In genomic region chr16:89198417-89199240, GRCh38 we compare ENCODE assay signal across 16 cellular contexts. TPM values are rescaled to one million over a fixed set of nuclear protein-coding genes. Genes with fewer than 3 reads are reported as not detected.
A peak's percentile ranks its signal among the peaks of the same experiment; 100 is the strongest.
DNase-seq lines count a peak whose midpoint lies in the region; ATAC-seq, FAIRE-seq and TF ChIP-seq lines count a peak whose summit lies in the region.
"Had no signal": no experiment of that assay in that cellular context is flagged by ENCODE, and none has a peak within 500 bp of the region (broad histone marks: within the 10 kb centered on the region; RNA-seq: fewer than 3 reads in every experiment).

No MANE protein-coding gene starts in this region.

- H4K20me1 ChIP-seq in HepG2 (ENCODE audit: insufficient read depth, low read length) = no peaks in the 10 kb centered on the region
- H4K20me1 ChIP-seq in neural progenitor cell (ENCODE audit: low read depth) = peaks cover 19% of the 10 kb centered on the region

- peaks cover 10% of the 10 kb centered on the region for H3K4me1 Mint-ChIP-seq in neural progenitor cell
- peaks cover 5% of the 10 kb centered on the region for H3K4me1 Mint-ChIP-seq in activated CD8-positive, alpha-beta memory T cell treated with anti-CD3 and anti-CD28 coated beads, Interleukin-2, amount 10 ng/mL, durations not matched to agents 7 days and 5 days

- H3K79me2 ChIP-seq in HepG2 (ENCODE audit: insufficient read depth, low read length) = peaks cover 19% of the 10 kb centered on the region
- no peaks in the 10 kb centered on the region for H3K79me2 ChIP-seq in neural progenitor cell (ENCODE audit: low read depth)

- H2AFZ ChIP-seq in HepG2 (ENCODE audit: low read length) (no peak overlapping the region), neural progenitor cell (replicated peaks) (no peak overlapping the region)

- H3K9me3 ChIP-seq in HepG2 (ENCODE audit: low read length) = no peaks in the 10 kb centered on the region
- H3K9me3 ChIP-seq in right lobe of liver = no peaks in the 10 kb centered on the region
- H3K9me3 ChIP-seq in mucosa of descending colon = no peaks in the 10 kb centered on the region
- no peaks in the 10 kb centered on the region for H3K9me3 ChIP-seq in neural progenitor cell (ENCODE audit: low read depth)
- H3K9me3 ChIP-seq: Caco-2, SJSA1 had no signal

- H3K4me2 ChIP-seq in HepG2 (ENCODE audit: low read depth, low read length) (peak overlapping the region; percentile 98), neural progenitor cell (no peak overlapping the region)

- peaks cover 9% of the 10 kb centered on the region for H3K9me3 Mint-ChIP-seq in neural progenitor cell
- peaks cover 4% of the 10 kb centered on the region for H3K9me3 Mint-ChIP-seq in activated CD8-positive, alpha-beta memory T cell treated with anti-CD3 and anti-CD28 coated beads, Interleukin-2, amount 10 ng/mL, durations not matched to agents 7 days and 5 days (ENCODE audit: low read depth)

- H3K4me3 Mint-ChIP-seq in neural progenitor cell = no peak overlapping the region
- H3K4me3 Mint-ChIP-seq in activated CD8-positive, alpha-beta memory T cell treated with anti-CD3 and anti-CD28 coated beads, Interleukin-2, amount 10 ng/mL, durations not matched to agents 7 days and 5 days = no peak overlapping the region

- FAIRE-seq in HepG2 (lab: Jason Lieb, UNC) = no peak
- FAIRE-seq: G401.6 had no signal

- POLR2A ChIA-PET in HepG2 (lab: Yijun Ruan, JAX) = interaction anchor here (0.8 to 4.2 kb wide), 8 partner anchors 7 to 387 kb away, joined by 3 to 44 read pairs (median 7); partner anchors contain the start of genes APRT, CDH15, SPG7 and ZNF778

- ATAC-seq in HepG2 (no peak), right lobe of liver (no peak), mucosa of descending colon (no peak), HG02885 (IDR thresholded peaks at IDR 0.05; ENCODE audit: poor library complexity, unreplicated experiment) (no peak)
- ATAC-seq in activated CD8-positive, alpha-beta memory T cell treated with anti-CD3 and anti-CD28 coated beads, Interleukin-2, amount 10 ng/mL, durations not matched to agents 7 days and 5 days = no peak

- H3K27ac ChIP-seq in HepG2 (ENCODE audit: extremely low read length, insufficient read depth, low read length) (peak overlapping the region; percentile 82), right lobe of liver (no peak overlapping the region), neural progenitor cell (no peak overlapping the region)
- H3K27ac ChIP-seq: SJSA1 had no signal

- no peak for DNase-seq in HepG2 (ENCODE audit: low spot score)
- no peak for DNase-seq in right lobe of liver
- DNase-seq in cerebellum (ENCODE audit: low spot score) = peak; percentile 42
- peak in 2 of 3 donors; percentile 15 to 50 for DNase-seq in mucosa of descending colon
- no peak for DNase-seq in neural progenitor cell (ENCODE audit: low spot score)
- no peak for DNase-seq in activated CD8-positive, alpha-beta memory T cell treated with anti-CD3 and anti-CD28 coated beads, Interleukin-2, amount 10 ng/mL, durations not matched to agents 7 days and 5 days
- DNase-seq in kidney tubule cell (ENCODE audit: low spot score) = no peak
- DNase-seq: DMS79, Kasumi-1, NCI-H2029, NCI-H510A had no signal

- no peak for TF ChIP-seq CTCF in HepG2 (CRISPR knock-in tag; IDR thresholded peaks at IDR 0.05)
- no peak for TF ChIP-seq CTCF in right lobe of liver (IDR thresholded peaks at IDR 0.05)
- TF ChIP-seq CTCF in mucosa of descending colon (IDR thresholded peaks at IDR 0.05) = no peak
- TF ChIP-seq CTCF in neural progenitor cell (IDR thresholded peaks at IDR 0.05) = no peak

- CTCF ChIA-PET in HepG2 (lab: Yijun Ruan, JAX; ENCODE audit: low intra/inter-chr PET ratio, low total read pairs) = no interaction called here
- CTCF ChIA-PET in activated CD8-positive, alpha-beta memory T cell treated with anti-CD3 and anti-CD28 coated beads, Interleukin-2, amount 10 ng/mL, durations not matched to agents 7 days and 5 days (lab: Charles Lee) = no interaction called here

- 85% methylated on average over 18 of the region's 28 CpGs for WGBS in HepG2 (ENCODE audit: low lambda C conversion rate)
- WGBS in right lobe of liver (ENCODE audit: insufficient coverage, low coverage, low lambda C conversion rate, missing lambda C conversion rate) = 91% methylated on average over 6 of the region's 28 CpGs

- no peaks in the 10 kb centered on the region for H3K36me3 Mint-ChIP-seq in neural progenitor cell
- peaks cover 7% of the 10 kb centered on the region for H3K36me3 Mint-ChIP-seq in activated CD8-positive, alpha-beta memory T cell treated with anti-CD3 and anti-CD28 coated beads, Interleukin-2, amount 10 ng/mL, durations not matched to agents 7 days and 5 days

- H3K27me3 Mint-ChIP-seq in neural progenitor cell (ENCODE audit: insufficient read depth, low read depth) = peaks cover 30% of the 10 kb centered on the region
- H3K27me3 Mint-ChIP-seq in activated CD8-positive, alpha-beta memory T cell treated with anti-CD3 and anti-CD28 coated beads, Interleukin-2, amount 10 ng/mL, durations not matched to agents 7 days and 5 days = peaks cover 27% of the 10 kb centered on the region

- H3K4me3 ChIP-seq in HepG2 (replicated peaks in 1 of 3; ENCODE audit: insufficient read depth in 1 of 3, low read depth in 2 of 3, low read length in 3 of 3) (peak overlapping the region in 2 of 3 experiments; percentile 62 to 99; a peak in 3 of 6 replicates), right lobe of liver (no peak overlapping the region), mucosa of descending colon (no peak overlapping the region), neural progenitor cell (no peak overlapping the region)
- H3K4me3 ChIP-seq: SJSA1 had no signal

- no TSS peak for BruUV-seq in HepG2 (replicated peaks; lab: Mats Ljungman, UMichigan)

- no peak for TF ChIP-seq RAD21 in HepG2 (CRISPR knock-in tag; IDR thresholded peaks at IDR 0.05)

- H3K4me1 ChIP-seq in HepG2 (ENCODE audit: insufficient read depth, low read length) (peaks cover 37% of the 10 kb centered on the region), right lobe of liver (peaks cover 0 to 8% (median 0%) of the 10 kb centered on the region in 4 donors), mucosa of descending colon (ENCODE audit: low read depth) (peaks cover 13% of the 10 kb centered on the region), neural progenitor cell (peaks cover 10% of the 10 kb centered on the region)
- H3K4me1 ChIP-seq: SJSA1 had no signal

- peaks cover 17% of the 10 kb centered on the region for H3F3A ChIP-seq in neural progenitor cell (ENCODE audit: low read depth)

- peak overlapping the region; percentile 92 for H3K9ac ChIP-seq in HepG2 (ENCODE audit: insufficient read depth, low read depth, low read length)
- H3K9ac ChIP-seq in neural progenitor cell = no peak overlapping the region

- in situ Hi-C loops in HepG2 (cut with HindIII; ENCODE audit: extremely low pct_ligation_motif_present, low pct_unique_long_range_greater_than_20kb) = no loop called here

- TF ChIP-seq EP300 in HepG2 (IDR thresholded peaks at IDR 0.05; ENCODE audit: low read depth in 2 of 2, low read length in 2 of 2) (no peak), HepG2 (CRISPR knock-in tag; IDR thresholded peaks at IDR 0.05; ENCODE audit: borderline replicate concordance) (no peak)

- intact Hi-C loops in HepG2 (cut with micrococcal nuclease; ENCODE audit: unreplicated experiment) = no loop called here
- intact Hi-C loops in right lobe of liver (cut with DNase I) = no loop called here
- intact Hi-C loops in mucosa of descending colon (cut with DNase I, micrococcal nuclease) = no loop called here

- no peaks in the 10 kb centered on the region; a peak in 1 of 5 replicates for H3K27me3 ChIP-seq in HepG2 (ENCODE audit: control insufficient read depth in 1 of 2, insufficient read depth in 2 of 2, low read length in 2 of 2)
- H3K27me3 ChIP-seq in right lobe of liver = peaks cover 0 to 11% of the 10 kb centered on the region in 2 donors
- H3K27me3 ChIP-seq in neural progenitor cell = peaks cover 85% of the 10 kb centered on the region

- no peak; a peak in 1 of 4 replicates for TF ChIP-seq POLR2A in HepG2 (IDR thresholded peaks at IDR 0.05; ENCODE audit: insufficient read depth in 1 of 2, low read depth in 2 of 2, low read length in 2 of 2)
- TF ChIP-seq POLR2A in right lobe of liver (IDR thresholded peaks at IDR 0.05) = no peak

- no peak overlapping the region for H3K27ac Mint-ChIP-seq in neural progenitor cell
- H3K27ac Mint-ChIP-seq in activated CD8-positive, alpha-beta memory T cell treated with anti-CD3 and anti-CD28 coated beads, Interleukin-2, amount 10 ng/mL, durations not matched to agents 7 days and 5 days = no peak overlapping the region

- H3K36me3 ChIP-seq in HepG2 (replicated peaks in 1 of 2; ENCODE audit: control insufficient read depth in 1 of 2, insufficient read depth in 2 of 2, low read length in 2 of 2) = peaks cover 0 to 3% of the 10 kb centered on the region in 2 experiments; a peak in 1 of 5 replicates
- no peaks in the 10 kb centered on the region for H3K36me3 ChIP-seq in right lobe of liver
- no peaks in the 10 kb centered on the region for H3K36me3 ChIP-seq in mucosa of descending colon (ENCODE audit: low read depth)
- H3K36me3 ChIP-seq in neural progenitor cell = no peaks in the 10 kb centered on the region
- H3K36me3 ChIP-seq: SJSA1 had no signal

RNA-seq across cellular contexts. Expression of gene SLC22A31, which starts 1.7 kb away (rescaled TPM):
- total RNA-seq in HepG2 (2016; rRNA removed; fragmentation: Illumina TruSeq; extraction: Trizol) = 20.6 and 83.3 TPM in 2 replicates
- total RNA-seq in HepG2 (2016; cell fraction: cytosol; rRNA removed; fragmentation: Illumina TruSeq; extraction: Trizol; ENCODE audit: low read depth) = 22.4 and 22.9 TPM in 2 replicates
- 17.9 and 83.9 TPM in 2 replicates for total RNA-seq in HepG2 (2016; cell fraction: insoluble cytoplasmic fraction; rRNA removed; fragmentation: Illumina TruSeq; extraction: Trizol)
- total RNA-seq in HepG2 (2016; cell fraction: membrane; rRNA removed; fragmentation: Illumina TruSeq; extraction: Trizol) = 38.1 and 39.2 TPM in 2 replicates
- 88.9 and 114 TPM in 2 replicates for total RNA-seq in HepG2 (2016; cell fraction: nucleus; rRNA removed; fragmentation: Illumina TruSeq; extraction: Trizol)
- 67.3 and 98.2 TPM in 2 replicates for polyA plus RNA-seq in HepG2 (2011; rRNA removed)
- polyA plus RNA-seq in HepG2 (2011; cell fraction: cytosol; rRNA removed) = 27.2 and 52.1 TPM in 2 replicates
- polyA plus RNA-seq in HepG2 (2011; cell fraction: nucleus; rRNA removed) = 1,312 and 1,533 TPM in 2 replicates
- polyA plus RNA-seq in HepG2 (2012) = 45.8 and 48.2 TPM in 2 replicates
- polyA plus RNA-seq in HepG2 (2016; cell fraction: cytosol; fragmentation: Illumina TruSeq; extraction: Trizol; ENCODE audit: low read depth) = 27.4 and 28.3 TPM in 2 replicates
- 23.8 and 26.1 TPM in 2 replicates for polyA plus RNA-seq in HepG2 (2016; cell fraction: insoluble cytoplasmic fraction; fragmentation: Illumina TruSeq; extraction: Trizol; ENCODE audit: low read depth)
- 29.3 and 31.7 TPM in 2 replicates for polyA plus RNA-seq in HepG2 (2016; cell fraction: membrane; fragmentation: Illumina TruSeq; extraction: Trizol; ENCODE audit: low read depth)
- polyA plus RNA-seq in HepG2 (2016; cell fraction: nucleus; fragmentation: Illumina TruSeq; extraction: Trizol; ENCODE audit: insufficient read depth, low read depth) = 322 and 325 TPM in 2 replicates
- polyA minus RNA-seq in HepG2 (2011; rRNA and poly(A)+ RNA removed; ENCODE audit: low replicate concordance) = 51.6 TPM in 1 of 2 replicates, not detected in the other
- polyA minus RNA-seq in HepG2 (2011; cell fraction: cytosol; rRNA and poly(A)+ RNA removed) = 17.1 and 21.0 TPM in 2 replicates
- polyA minus RNA-seq in HepG2 (2011; cell fraction: nucleus; rRNA and poly(A)+ RNA removed) = 89.4 and 90.8 TPM in 2 replicates
- 10 to 100 TPM in 2 of 6 experiments, 1 to 10 TPM in 1, under 1 TPM in 1, not detected in 2; 0.19 to 19.3 (median 6.8) TPM for total RNA-seq in right lobe of liver
- 0.91 TPM for total RNA-seq in cerebellum
- 1 to 10 TPM in 2 of 3 donors, under 1 TPM in 1; 0.35 to 1.8 (median 1.1) TPM for total RNA-seq in mucosa of descending colon
- total RNA-seq in neural progenitor cell (ENCODE audit: low replicate concordance) = 0.87 TPM in 1 of 2 replicates, not detected in the other
- total RNA-seq in activated CD8-positive, alpha-beta memory T cell treated with anti-CD3 and anti-CD28 coated beads, Interleukin-2, amount 10 ng/mL, durations not matched to agents 7 days and 5 days = not detected
- total RNA-seq: H4, SJSA1 had no signal

RNA-seq across cellular contexts. Expression of gene ZNF778, which starts 18.9 kb away (rescaled TPM):
- total RNA-seq in HepG2 (2016; rRNA removed; fragmentation: Illumina TruSeq; extraction: Trizol) = 7.2 and 9.3 TPM in 2 replicates
- total RNA-seq in HepG2 (2016; cell fraction: cytosol; rRNA removed; fragmentation: Illumina TruSeq; extraction: Trizol; ENCODE audit: low read depth) = 1.7 and 2.6 TPM in 2 replicates
- 6.1 and 8.3 TPM in 2 replicates for total RNA-seq in HepG2 (2016; cell fraction: insoluble cytoplasmic fraction; rRNA removed; fragmentation: Illumina TruSeq; extraction: Trizol)
- 2.7 and 3.9 TPM in 2 replicates for total RNA-seq in HepG2 (2016; cell fraction: membrane; rRNA removed; fragmentation: Illumina TruSeq; extraction: Trizol)
- 8.7 and 10.5 TPM in 2 replicates for total RNA-seq in HepG2 (2016; cell fraction: nucleus; rRNA removed; fragmentation: Illumina TruSeq; extraction: Trizol)
- 3.8 and 6.1 TPM in 2 replicates for polyA plus RNA-seq in HepG2 (2011; rRNA removed)
- 1.8 and 2.1 TPM in 2 replicates for polyA plus RNA-seq in HepG2 (2011; cell fraction: cytosol; rRNA removed)
- 6.6 and 11.3 TPM in 2 replicates for polyA plus RNA-seq in HepG2 (2011; cell fraction: nucleus; rRNA removed)
- polyA plus RNA-seq in HepG2 (2012) = 2.4 and 3.0 TPM in 2 replicates
- 0.79 and 0.83 TPM in 2 replicates for polyA plus RNA-seq in HepG2 (2016; cell fraction: cytosol; fragmentation: Illumina TruSeq; extraction: Trizol; ENCODE audit: low read depth)
- 4.6 and 6.1 TPM in 2 replicates for polyA plus RNA-seq in HepG2 (2016; cell fraction: insoluble cytoplasmic fraction; fragmentation: Illumina TruSeq; extraction: Trizol; ENCODE audit: low read depth)
- 0.61 and 1.7 TPM in 2 replicates for polyA plus RNA-seq in HepG2 (2016; cell fraction: membrane; fragmentation: Illumina TruSeq; extraction: Trizol; ENCODE audit: low read depth)
- 11.3 and 22.5 TPM in 2 replicates for polyA plus RNA-seq in HepG2 (2016; cell fraction: nucleus; fragmentation: Illumina TruSeq; extraction: Trizol; ENCODE audit: insufficient read depth, low read depth)
- polyA minus RNA-seq in HepG2 (2011; rRNA and poly(A)+ RNA removed; ENCODE audit: low replicate concordance) = 6.4 and 9.2 TPM in 2 replicates
- polyA minus RNA-seq in HepG2 (2011; cell fraction: cytosol; rRNA and poly(A)+ RNA removed) = 4.0 and 6.1 TPM in 2 replicates
- polyA minus RNA-seq in HepG2 (2011; cell fraction: nucleus; rRNA and poly(A)+ RNA removed) = 15.2 and 17.3 TPM in 2 replicates
- total RNA-seq in right lobe of liver = 10 to 100 TPM in 1 of 6 experiments, 1 to 10 TPM in 5; 2.3 to 11.2 (median 3.1) TPM
- total RNA-seq in cerebellum = 18.1 TPM
- total RNA-seq in mucosa of descending colon = 1 to 10 TPM; 4.7 to 8.8 (median 7.2) TPM
- 21.5 and 26.1 TPM in 2 replicates for total RNA-seq in neural progenitor cell (ENCODE audit: low replicate concordance)
- 1 to 10 TPM; 8.1 to 9.3 TPM for total RNA-seq in activated CD8-positive, alpha-beta memory T cell treated with anti-CD3 and anti-CD28 coated beads, Interleukin-2, amount 10 ng/mL, durations not matched to agents 7 days and 5 days

RNA-seq across cellular contexts. Expression of gene CDH15, which starts 27.1 kb away (rescaled TPM):
- total RNA-seq in HepG2 (2016; rRNA removed; fragmentation: Illumina TruSeq; extraction: Trizol) = 1.4 and 2.2 TPM in 2 replicates
- total RNA-seq in HepG2 (2016; cell fraction: cytosol; rRNA removed; fragmentation: Illumina TruSeq; extraction: Trizol; ENCODE audit: low read depth) = 2.8 and 2.9 TPM in 2 replicates
- 1.4 and 2.2 TPM in 2 replicates for total RNA-seq in HepG2 (2016; cell fraction: insoluble cytoplasmic fraction; rRNA removed; fragmentation: Illumina TruSeq; extraction: Trizol)
- total RNA-seq in HepG2 (2016; cell fraction: membrane; rRNA removed; fragmentation: Illumina TruSeq; extraction: Trizol) = 3.6 and 3.7 TPM in 2 replicates
- total RNA-seq in HepG2 (2016; cell fraction: nucleus; rRNA removed; fragmentation: Illumina TruSeq; extraction: Trizol) = 1.6 and 1.8 TPM in 2 replicates
- 0.69 and 0.74 TPM in 2 replicates for polyA plus RNA-seq in HepG2 (2011; rRNA removed)
- polyA plus RNA-seq in HepG2 (2011; cell fraction: cytosol; rRNA removed) = 0.37 and 1.2 TPM in 2 replicates
- 1.6 and 2.1 TPM in 2 replicates for polyA plus RNA-seq in HepG2 (2011; cell fraction: nucleus; rRNA removed)
- polyA plus RNA-seq in HepG2 (2012) = 0.61 and 0.90 TPM in 2 replicates
- 3.5 and 3.8 TPM in 2 replicates for polyA plus RNA-seq in HepG2 (2016; cell fraction: cytosol; fragmentation: Illumina TruSeq; extraction: Trizol; ENCODE audit: low read depth)
- 1.7 and 2.3 TPM in 2 replicates for polyA plus RNA-seq in HepG2 (2016; cell fraction: insoluble cytoplasmic fraction; fragmentation: Illumina TruSeq; extraction: Trizol; ENCODE audit: low read depth)
- 3.3 and 4.1 TPM in 2 replicates for polyA plus RNA-seq in HepG2 (2016; cell fraction: membrane; fragmentation: Illumina TruSeq; extraction: Trizol; ENCODE audit: low read depth)
- 3.3 and 3.4 TPM in 2 replicates for polyA plus RNA-seq in HepG2 (2016; cell fraction: nucleus; fragmentation: Illumina TruSeq; extraction: Trizol; ENCODE audit: insufficient read depth, low read depth)
- polyA minus RNA-seq in HepG2 (2011; rRNA and poly(A)+ RNA removed; ENCODE audit: low replicate concordance) = 0.62 TPM in 1 of 2 replicates, not detected in the other
- polyA minus RNA-seq in HepG2 (2011; cell fraction: cytosol; rRNA and poly(A)+ RNA removed) = 0.40 and 0.62 TPM in 2 replicates
- polyA minus RNA-seq in HepG2 (2011; cell fraction: nucleus; rRNA and poly(A)+ RNA removed) = 0.39 TPM in 1 of 2 replicates, not detected in the other
- 1 to 10 TPM in 1 of 6 experiments, under 1 TPM in 4, not detected in 1; 0.12 to 3.3 (median 0.15) TPM for total RNA-seq in right lobe of liver
- total RNA-seq in cerebellum = 3.8 TPM
- total RNA-seq in mucosa of descending colon = not detected
- not detected in 2 replicates for total RNA-seq in neural progenitor cell (ENCODE audit: low replicate concordance)
- total RNA-seq in activated CD8-positive, alpha-beta memory T cell treated with anti-CD3 and anti-CD28 coated beads, Interleukin-2, amount 10 ng/mL, durations not matched to agents 7 days and 5 days = not detected
- total RNA-seq: Caco-2 had no signal

Comparison
In these comparisons a context has a peak if more than half of its experiments do, and no peak if none do; other contexts are left out.
1. H3K4me3 ChIP-seq: peak in HepG2 (2 of 3); none in right lobe of liver (0 of 3), mucosa of descending colon (single experiment) and neural progenitor cell (single experiment).
2. DNase-seq: peak in cerebellum (single experiment) and mucosa of descending colon (2 of 3); none in HepG2 (single experiment), right lobe of liver (0 of 3), neural progenitor cell (single experiment), activated CD8-positive, alpha-beta memory T cell treated with anti-CD3 and anti-CD28 coated beads, Interleukin-2, amount 10 ng/mL, durations not matched to agents 7 days and 5 days (single experiment) and kidney tubule cell (single experiment).